13 cellular contexts compared by ENCODE assay signal in the genomic region with DNA sequence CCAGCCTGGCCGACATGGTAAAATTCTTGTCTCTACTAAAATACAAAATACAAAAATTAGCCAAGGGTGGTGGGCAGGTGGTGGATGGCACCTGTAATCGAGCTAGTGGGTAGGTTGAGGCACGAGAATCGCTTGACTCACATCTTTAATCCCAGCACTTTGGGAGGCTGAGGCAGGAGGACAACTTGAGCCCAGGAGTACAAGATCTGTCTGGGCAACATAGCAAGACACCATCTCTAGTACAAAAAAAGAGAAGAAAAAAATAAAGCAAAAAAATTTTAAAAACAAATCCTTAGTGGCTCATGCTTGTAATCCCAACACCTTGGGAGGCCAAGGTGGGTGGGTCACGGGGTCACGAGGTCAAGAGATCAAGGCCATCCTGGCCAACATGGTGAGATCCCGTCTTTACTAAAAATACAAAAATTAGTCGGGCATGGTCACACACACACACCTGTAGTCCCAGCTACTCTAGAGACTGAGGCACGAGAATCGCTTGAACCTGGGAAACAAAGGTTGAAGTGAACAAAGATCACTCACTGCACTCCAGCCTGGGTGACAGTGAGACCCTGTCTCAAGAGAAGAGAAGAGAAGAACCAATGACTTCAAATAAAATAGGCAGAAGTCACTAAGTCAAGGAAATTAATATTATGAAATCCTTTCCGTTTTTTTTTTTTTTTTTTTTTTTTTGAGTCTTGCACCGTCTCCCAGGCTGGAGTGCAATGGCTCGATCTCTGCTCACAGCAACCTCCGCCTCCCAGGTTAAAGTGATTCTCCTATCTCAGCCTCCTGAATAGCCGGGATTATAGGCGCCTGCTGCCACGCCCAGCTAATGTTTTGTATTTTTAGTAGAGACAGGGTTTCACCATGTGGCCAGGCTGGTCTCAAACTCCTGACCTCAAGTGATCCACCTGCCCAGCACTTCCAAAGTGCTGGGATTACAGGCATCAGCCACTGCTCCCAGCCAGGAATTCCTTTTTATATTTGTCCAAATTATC. TPM values are rescaled to one million over a fixed set of nuclear protein-coding genes. Genes with fewer than 3 reads are reported as not detected.
DNase-seq lines count a peak whose midpoint lies in the region; ATAC-seq, FAIRE-seq and TF ChIP-seq lines count a peak whose summit lies in the region.
"Had no signal": no experiment of that assay in that cellular context is flagged by ENCODE, and none has a peak within 500 bp of the region (broad histone marks: within the 10 kb centered on the region; RNA-seq: fewer than 3 reads in every experiment).

No MANE protein-coding gene starts in this region.

- no peak overlapping the region for H3K27ac ChIP-seq in keratinocyte (ENCODE audit: control insufficient read depth, insufficient read depth, low read length)
- H3K27ac ChIP-seq: prostate gland had no signal

- CTCF ChIA-PET in activated CD4-positive, alpha-beta T cell treated with anti-CD3 and anti-CD28 coated beads for 36 hours (lab: Charles Lee) = interaction anchor here (0.8 to 1.6 kb wide), 5 partner anchors 10 to 67 kb away, joined by 3 to 5 read pairs (median 4); a partner anchor contains a TSS

- TF ChIP-seq CTCF in keratinocyte (optimal IDR thresholded peaks at IDR 0.05 in 1 of 3, IDR thresholded peaks at IDR 0.05 in 1 of 3, conservative IDR thresholded peaks at IDR 0.05 in 1 of 3; ENCODE audit: extremely low read depth in 1 of 3, insufficient read depth in 2 of 3, low read length in 3 of 3) = no peak

- peaks cover 21% of the 10 kb centered on the region for H3K4me1 ChIP-seq in keratinocyte (ENCODE audit: control insufficient read depth, extremely low read depth, insufficient read depth, low read length)
- H3K4me1 ChIP-seq: prostate gland had no signal

- FAIRE-seq in keratinocyte (lab: Jason Lieb, UNC) = no peak

- no peaks in the 10 kb centered on the region for H3K27me3 ChIP-seq in keratinocyte (ENCODE audit: control insufficient read depth, extremely low read depth, insufficient read depth, low read length)

- no peak for DNase-seq in activated CD4-positive, alpha-beta T cell treated with anti-CD3 and anti-CD28 coated beads for 36 hours
- no peak for DNase-seq in activated CD4-positive, alpha-beta T cell treated with anti-CD3 and anti-CD28 coated beads for 48 hours
- no peak for DNase-seq in keratinocyte (ENCODE audit: low read depth, low spot score)
- DNase-seq in stimulated activated naive B cell treated with anti-CD40 and anti-IgM and Interleukin-4, amounts not matched to agents 10 μg/mL and 1 μg/mL and 100 μg/mL, for 72 hours = no peak
- DNase-seq in H4 (ENCODE audit: low spot score) = no peak
- DNase-seq: KG1, NCI-H446, T-helper 1 cell had no signal

- H3K9me3 ChIP-seq in keratinocyte (ENCODE audit: control insufficient read depth, low read depth, low read length) = no peaks in the 10 kb centered on the region
- H3K9me3 ChIP-seq: prostate gland had no signal

- H3K4me3 ChIP-seq in keratinocyte (ENCODE audit: control insufficient read depth in 2 of 3, extremely low read depth in 1 of 3, insufficient read depth in 2 of 3, low read depth in 1 of 3, low read length in 3 of 3) = peak overlapping the region in 1 of 3 experiments; percentile 33
- H3K4me3 ChIP-seq: prostate gland had no signal

- H3K4me1 Mint-ChIP-seq in activated CD4-positive, alpha-beta T cell treated with anti-CD3 and anti-CD28 coated beads for 36 hours = peaks cover 50% of the 10 kb centered on the region
- H3K4me1 Mint-ChIP-seq in activated T-helper 17 cell treated with anti-CD3 and anti-CD28 coated beads, Interleukin-2, amount 50 U/mL, for 72 hours = peaks cover 39% of the 10 kb centered on the region
- peaks cover 26 to 48% of the 10 kb centered on the region in 2 donors for H3K4me1 Mint-ChIP-seq in stimulated activated naive B cell treated with anti-CD40 and anti-IgM and Interleukin-4, amounts not matched to agents 10 μg/mL and 1 μg/mL and 100 μg/mL, for 72 hours

- peaks cover 6% of the 10 kb centered on the region for H3K9me1 ChIP-seq in keratinocyte (ENCODE audit: control insufficient read depth, extremely low read depth, insufficient read depth, low read length)

- H2AFZ ChIP-seq in keratinocyte (ENCODE audit: control insufficient read depth, low read length) = no peak overlapping the region

- H3K4me2 ChIP-seq in keratinocyte (ENCODE audit: control insufficient read depth, extremely low read depth, insufficient read depth, low read depth, low read length) = peak overlapping the region; percentile 39

- dilution Hi-C loops in keratinocyte (cut with MboI; ENCODE audit: extremely low pct_ligation_motif_present, low sequenced_read_pairs) = no loop called here

- no peak for ATAC-seq in activated CD4-positive, alpha-beta T cell treated with anti-CD3 and anti-CD28 coated beads for 36 hours
- ATAC-seq in activated T-helper 17 cell treated with anti-CD3 and anti-CD28 coated beads, Interleukin-2, amount 50 U/mL, for 72 hours (replicated peaks) = no peak
- ATAC-seq in stimulated activated naive B cell treated with anti-CD40 and anti-IgM and Interleukin-4, amounts not matched to agents 10 μg/mL and 1 μg/mL and 100 μg/mL, for 72 hours (replicated peaks) = no peak
- no peak for ATAC-seq in HG02938 (IDR thresholded peaks at IDR 0.05; ENCODE audit: unreplicated experiment)
- no peak for ATAC-seq in HG03571 (IDR thresholded peaks at IDR 0.05; ENCODE audit: unreplicated experiment)

- H3K36me3 ChIP-seq in keratinocyte (ENCODE audit: control insufficient read depth in 2 of 2, extremely low read depth in 1 of 2, insufficient read depth in 2 of 2, low read length in 2 of 2) = peaks cover 3 to 4% of the 10 kb centered on the region in 2 experiments
- H3K36me3 ChIP-seq: prostate gland had no signal

- H3K27me3 Mint-ChIP-seq in activated CD4-positive, alpha-beta T cell treated with anti-CD3 and anti-CD28 coated beads for 36 hours = no peaks in the 10 kb centered on the region
- no peaks in the 10 kb centered on the region for H3K27me3 Mint-ChIP-seq in activated T-helper 17 cell treated with anti-CD3 and anti-CD28 coated beads, Interleukin-2, amount 50 U/mL, for 72 hours
- no peaks in the 10 kb centered on the region for H3K27me3 Mint-ChIP-seq in stimulated activated naive B cell treated with anti-CD40 and anti-IgM and Interleukin-4, amounts not matched to agents 10 μg/mL and 1 μg/mL and 100 μg/mL, for 72 hours

- intact Hi-C loops in activated CD4-positive, alpha-beta T cell treated with anti-CD3 and anti-CD28 coated beads for 36 hours (cut with DNase I, micrococcal nuclease) = no loop called here

- peak overlapping the region; percentile 30 for H3K27ac Mint-ChIP-seq in activated CD4-positive, alpha-beta T cell treated with anti-CD3 and anti-CD28 coated beads for 36 hours
- peak overlapping the region; percentile 89 for H3K27ac Mint-ChIP-seq in activated T-helper 17 cell treated with anti-CD3 and anti-CD28 coated beads, Interleukin-2, amount 50 U/mL, for 72 hours
- H3K27ac Mint-ChIP-seq in stimulated activated naive B cell treated with anti-CD40 and anti-IgM and Interleukin-4, amounts not matched to agents 10 μg/mL and 1 μg/mL and 100 μg/mL, for 72 hours = peak overlapping the region; percentile 81

- H3K36me3 Mint-ChIP-seq in activated CD4-positive, alpha-beta T cell treated with anti-CD3 and anti-CD28 coated beads for 36 hours (ENCODE audit: low read depth) = peaks cover 42% of the 10 kb centered on the region
- peaks cover 85% of the 10 kb centered on the region for H3K36me3 Mint-ChIP-seq in activated T-helper 17 cell treated with anti-CD3 and anti-CD28 coated beads, Interleukin-2, amount 50 U/mL, for 72 hours (ENCODE audit: low read depth)
- H3K36me3 Mint-ChIP-seq in stimulated activated naive B cell treated with anti-CD40 and anti-IgM and Interleukin-4, amounts not matched to agents 10 μg/mL and 1 μg/mL and 100 μg/mL, for 72 hours = peaks cover 9 to 26% of the 10 kb centered on the region in 2 donors

- H3K9me3 Mint-ChIP-seq in activated CD4-positive, alpha-beta T cell treated with anti-CD3 and anti-CD28 coated beads for 36 hours (ENCODE audit: low read depth) = no peaks in the 10 kb centered on the region
- H3K9me3 Mint-ChIP-seq in activated T-helper 17 cell treated with anti-CD3 and anti-CD28 coated beads, Interleukin-2, amount 50 U/mL, for 72 hours = no peaks in the 10 kb centered on the region
- H3K9me3 Mint-ChIP-seq in stimulated activated naive B cell treated with anti-CD40 and anti-IgM and Interleukin-4, amounts not matched to agents 10 μg/mL and 1 μg/mL and 100 μg/mL, for 72 hours = no peaks in the 10 kb centered on the region
- H3K9me3 Mint-ChIP-seq: activated T-helper 2 cell treated with anti-CD3 and anti-CD28 coated beads, Interferon-gamma antibody, Interleukin-2, Interleukin-4, amounts not matched to agents 10 μg/mL and 5 μg/mL and 100 μg/mL, durations not matched to agents 14 hours and 24 hours and 36 hours had no signal

- H3K9ac ChIP-seq in keratinocyte (ENCODE audit: control insufficient read depth, extremely low read depth, insufficient read depth, low read length) = no peak overlapping the region

- H3K79me2 ChIP-seq in keratinocyte (ENCODE audit: control insufficient read depth, insufficient read depth, low read length) = peaks cover 99% of the 10 kb centered on the region

- POLR2A ChIA-PET in activated CD4-positive, alpha-beta T cell treated with anti-CD3 and anti-CD28 coated beads for 36 hours (lab: Charles Lee) = interaction anchor here (0.6 kb wide), 1 partner anchor 9 kb away, joined by 8 read pairs; no protein-coding TSS in a partner anchor

- peaks cover 34% of the 10 kb centered on the region for H4K20me1 ChIP-seq in keratinocyte (ENCODE audit: control insufficient read depth, extremely low read depth, insufficient read depth, low read length)

- H3K4me3 Mint-ChIP-seq in activated CD4-positive, alpha-beta T cell treated with anti-CD3 and anti-CD28 coated beads for 36 hours = no peak overlapping the region
- peak overlapping the region; percentile 43 for H3K4me3 Mint-ChIP-seq in activated T-helper 17 cell treated with anti-CD3 and anti-CD28 coated beads, Interleukin-2, amount 50 U/mL, for 72 hours
- H3K4me3 Mint-ChIP-seq in stimulated activated naive B cell treated with anti-CD40 and anti-IgM and Interleukin-4, amounts not matched to agents 10 μg/mL and 1 μg/mL and 100 μg/mL, for 72 hours = peak overlapping the region in 1 of 2 donors; percentile 16

RNA-seq across cellular contexts. Expression of a gene that starts 4.9 kb away (rescaled TPM):
- 100 to 1,000 TPM; 438 to 449 TPM for total RNA-seq in activated CD4-positive, alpha-beta T cell treated with anti-CD3 and anti-CD28 coated beads for 36 hours
- 100 to 1,000 TPM; 298 to 453 TPM for total RNA-seq in activated T-helper 17 cell treated with anti-CD3 and anti-CD28 coated beads, Interleukin-2, amount 50 U/mL, for 72 hours
- polyA plus RNA-seq in keratinocyte = 216 to 588 TPM (median 332 TPM) in 3 replicates
- polyA plus RNA-seq in keratinocyte (2011; ENCODE audit: low read depth) = 345 TPM
- 429 and 562 TPM in 2 replicates for polyA plus RNA-seq in keratinocyte (2011; cell fraction: cytosol; rRNA removed)
- 205 and 231 TPM in 2 replicates for polyA plus RNA-seq in keratinocyte (2011; cell fraction: nucleus; rRNA removed)
- polyA plus RNA-seq in keratinocyte (2012; ENCODE audit: low replicate concordance) = 463 and 476 TPM in 2 replicates
- 394 to 579 TPM (median 534 TPM) in 3 replicates for polyA minus RNA-seq in keratinocyte
- 567 TPM for polyA minus RNA-seq in keratinocyte (2011; cell fraction: cytosol; rRNA and poly(A)+ RNA removed)
- polyA minus RNA-seq in keratinocyte (2011; cell fraction: nucleus; rRNA and poly(A)+ RNA removed) = 109 and 169 TPM in 2 replicates
- total RNA-seq in H4 (2014; rRNA removed; shearing (Covaris generic)) = 283 and 305 TPM in 2 replicates

RNA-seq across cellular contexts. Expression of a gene that starts 5.4 kb away (rescaled TPM):
- 1 to 10 TPM; 9.4 TPM for total RNA-seq in activated CD4-positive, alpha-beta T cell treated with anti-CD3 and anti-CD28 coated beads for 36 hours
- 10 to 100 TPM; 14.3 to 18.0 TPM for total RNA-seq in activated T-helper 17 cell treated with anti-CD3 and anti-CD28 coated beads, Interleukin-2, amount 50 U/mL, for 72 hours
- 16.5 to 21.2 TPM (median 20.4 TPM) in 3 replicates for polyA plus RNA-seq in keratinocyte
- 0.60 TPM for polyA plus RNA-seq in keratinocyte (2011; ENCODE audit: low read depth)
- 22.7 and 22.8 TPM in 2 replicates for polyA plus RNA-seq in keratinocyte (2011; cell fraction: cytosol; rRNA removed)
- polyA plus RNA-seq in keratinocyte (2011; cell fraction: nucleus; rRNA removed) = 10.8 and 13.8 TPM in 2 replicates
- polyA plus RNA-seq in keratinocyte (2012; ENCODE audit: low replicate concordance) = 6.7 and 11.8 TPM in 2 replicates
- polyA minus RNA-seq in keratinocyte = 10.8 to 13.7 TPM (median 12.8 TPM) in 3 replicates
- polyA minus RNA-seq in keratinocyte (2011; cell fraction: cytosol; rRNA and poly(A)+ RNA removed) = 9.2 TPM
- polyA minus RNA-seq in keratinocyte (2011; cell fraction: nucleus; rRNA and poly(A)+ RNA removed) = 3.6 and 8.1 TPM in 2 replicates
- total RNA-seq in H4 (2014; rRNA removed; shearing (Covaris generic)) = 23.8 and 27.6 TPM in 2 replicates

RNA-seq across cellular contexts. Expression of a gene that starts 15.4 kb away (rescaled TPM):
- total RNA-seq in activated CD4-positive, alpha-beta T cell treated with anti-CD3 and anti-CD28 coated beads for 36 hours = 1 to 10 TPM; 3.6 to 4.1 TPM
- 1 to 10 TPM; 1.9 to 2.5 TPM for total RNA-seq in activated T-helper 17 cell treated with anti-CD3 and anti-CD28 coated beads, Interleukin-2, amount 50 U/mL, for 72 hours
- 2.8 to 9.0 TPM (median 7.1 TPM) in 3 replicates for polyA plus RNA-seq in keratinocyte
- 0.94 TPM for polyA plus RNA-seq in keratinocyte (2011; ENCODE audit: low read depth)
- polyA plus RNA-seq in keratinocyte (2011; cell fraction: cytosol; rRNA removed) = 0.34 and 0.55 TPM in 2 replicates
- 35.1 and 49.7 TPM in 2 replicates for polyA plus RNA-seq in keratinocyte (2011; cell fraction: nucleus; rRNA removed)
- polyA plus RNA-seq in keratinocyte (2012; ENCODE audit: low replicate concordance) = 1.7 and 3.7 TPM in 2 replicates
- polyA minus RNA-seq in keratinocyte = 1.2 to 2.3 TPM (median 2.2 TPM) in 3 replicates
- not detected for polyA minus RNA-seq in keratinocyte (2011; cell fraction: cytosol; rRNA and poly(A)+ RNA removed)
- 3.0 and 3.2 TPM in 2 replicates for polyA minus RNA-seq in keratinocyte (2011; cell fraction: nucleus; rRNA and poly(A)+ RNA removed)
- 1.2 TPM in 1 of 2 replicates, not detected in the other for total RNA-seq in H4 (2014; rRNA removed; shearing (Covaris generic))

RNA-seq across cellular contexts. Expression of a gene that starts 22.3 kb away (rescaled TPM):
- 10 to 100 TPM in 1 of 2 experiments, 1 to 10 TPM in 1; 9.5 to 12.6 TPM for total RNA-seq in activated CD4-positive, alpha-beta T cell treated with anti-CD3 and anti-CD28 coated beads for 36 hours
- total RNA-seq in activated T-helper 17 cell treated with anti-CD3 and anti-CD28 coated beads, Interleukin-2, amount 50 U/mL, for 72 hours = 10 to 100 TPM in 1 of 2 donors, 1 to 10 TPM in 1; 6.7 to 11.6 TPM
- 9.6 to 17.8 TPM (median 13.1 TPM) in 3 replicates for polyA plus RNA-seq in keratinocyte
- polyA plus RNA-seq in keratinocyte (2011; ENCODE audit: low read depth) = 0.97 TPM
- 6.6 and 9.3 TPM in 2 replicates for polyA plus RNA-seq in keratinocyte (2011; cell fraction: cytosol; rRNA removed)
- 76.2 and 146 TPM in 2 replicates for polyA plus RNA-seq in keratinocyte (2011; cell fraction: nucleus; rRNA removed)
- polyA plus RNA-seq in keratinocyte (2012; ENCODE audit: low replicate concordance) = 5.3 and 11.9 TPM in 2 replicates
- 26.3 to 33.1 TPM (median 27.7 TPM) in 3 replicates for polyA minus RNA-seq in keratinocyte
- 13.0 TPM for polyA minus RNA-seq in keratinocyte (2011; cell fraction: cytosol; rRNA and poly(A)+ RNA removed)
- polyA minus RNA-seq in keratinocyte (2011; cell fraction: nucleus; rRNA and poly(A)+ RNA removed) = 6.0 and 13.9 TPM in 2 replicates
- 1.1 and 1.3 TPM in 2 replicates for total RNA-seq in H4 (2014; rRNA removed; shearing (Covaris generic))

RNA-seq across cellular contexts. Expression of a gene that starts 48.7 kb away (rescaled TPM):
- total RNA-seq in activated CD4-positive, alpha-beta T cell treated with anti-CD3 and anti-CD28 coated beads for 36 hours = 100 to 1,000 TPM; 182 to 306 TPM
- 100 to 1,000 TPM; 133 to 221 TPM for total RNA-seq in activated T-helper 17 cell treated with anti-CD3 and anti-CD28 coated beads, Interleukin-2, amount 50 U/mL, for 72 hours
- 395 to 588 TPM (median 427 TPM) in 3 replicates for polyA plus RNA-seq in keratinocyte
- 59.1 TPM for polyA plus RNA-seq in keratinocyte (2011; ENCODE audit: low read depth)
- 410 and 894 TPM in 2 replicates for polyA plus RNA-seq in keratinocyte (2011; cell fraction: cytosol; rRNA removed)
- polyA plus RNA-seq in keratinocyte (2011; cell fraction: nucleus; rRNA removed) = 137 and 206 TPM in 2 replicates
- polyA plus RNA-seq in keratinocyte (2012; ENCODE audit: low replicate concordance) = 197 and 503 TPM in 2 replicates
- polyA minus RNA-seq in keratinocyte = 126 to 280 TPM (median 176 TPM) in 3 replicates
- 674 TPM for polyA minus RNA-seq in keratinocyte (2011; cell fraction: cytosol; rRNA and poly(A)+ RNA removed)
- polyA minus RNA-seq in keratinocyte (2011; cell fraction: nucleus; rRNA and poly(A)+ RNA removed) = 67.9 and 72.7 TPM in 2 replicates
- total RNA-seq in H4 (2014; rRNA removed; shearing (Covaris generic)) = 187 and 194 TPM in 2 replicates

Comparison
In these comparisons a context has a peak if more than half of its experiments do, and no peak if none do; other contexts are left out.
1. H3K27ac Mint-ChIP-seq: peak in every context shown above with its lines; median percentile 89 in activated T-helper 17 cell treated with anti-CD3 and anti-CD28 coated beads, Interleukin-2, amount 50 U/mL, for 72 hours; 81 in stimulated activated naive B cell treated with anti-CD40 and anti-IgM and Interleukin-4, amounts not matched to agents 10 μg/mL and 1 μg/mL and 100 μg/mL, for 72 hours; 30 in activated CD4-positive, alpha-beta T cell treated with anti-CD3 and anti-CD28 coated beads for 36 hours.